28 cellular contexts compared by ENCODE assay signal in genomic region chr10:63169624-63170023, GRCh38. TPM values are rescaled to one million over a fixed set of nuclear protein-coding genes. Genes with fewer than 3 reads are reported as not detected.
A peak's percentile ranks its signal among the peaks of the same experiment; 100 is the strongest.
DNase-seq lines count a peak whose midpoint lies in the region; ATAC-seq, FAIRE-seq and TF ChIP-seq lines count a peak whose summit lies in the region.
"Had no signal": no experiment of that assay in that cellular context is flagged by ENCODE, and none has a peak within 500 bp of the region (broad histone marks: within the 10 kb centered on the region; RNA-seq: fewer than 3 reads in every experiment).

No MANE protein-coding gene starts in this region.

- peaks cover 36% of the 10 kb centered on the region for H3K4me1 ChIP-seq in A673 (ENCODE audit: insufficient read depth, low read length, poor library complexity, severe bottlenecking)

- BruUV-seq in A673 (replicated peaks; lab: Mats Ljungman, UMichigan): no TSS peak

- DNase-seq in A673 (ENCODE audit: low spot score) (no peak), AG10803 (ENCODE audit: low read depth) (peak; percentile 48), HTR-8/SVneo (ENCODE audit: insufficient read length, low spot score) (no peak)
- DNase-seq in activated naive CD8-positive, alpha-beta T cell treated with anti-CD3 and anti-CD28 coated beads, Interleukin-2, amount 50 U/mL, for 24 hours: no peak
- no peak for DNase-seq in stimulated activated naive CD4-positive, alpha-beta T cell (lab: John Stamatoyannopoulos, UW)
- DNase-seq: activated CD4-positive, alpha-beta T cell treated with anti-CD3 and anti-CD28 coated beads for 36 hours; activated gamma-delta T cell; GOT3; HFFc6; hypothalamus; immature natural killer cell; left colon; mammary epithelial cell; NCI-H146; NCI-H226; posterior cingulate gyrus; right cardiac atrium; Right ventricle myocardium superior; stimulated activated CD4-positive, alpha-beta T cell treated with anti-CD3 and anti-CD28 coated beads, Interleukin-4, amount 100 ng/mL, for 1 hour; trophoblast cell had no signal

- no peak overlapping the region for H3K4me3 Mint-ChIP-seq in activated naive CD8-positive, alpha-beta T cell treated with anti-CD3 and anti-CD28 coated beads, Interleukin-2, amount 50 U/mL, for 24 hours
- no peak overlapping the region for H3K4me3 Mint-ChIP-seq in nephron
- H3K4me3 Mint-ChIP-seq: activated CD4-positive, alpha-beta T cell treated with anti-CD3 and anti-CD28 coated beads for 36 hours; brain; CD14-positive monocyte; HFFc6; immature natural killer cell had no signal

- no peaks in the 10 kb centered on the region for H3K27me3 Mint-ChIP-seq in activated naive CD8-positive, alpha-beta T cell treated with anti-CD3 and anti-CD28 coated beads, Interleukin-2, amount 50 U/mL, for 24 hours
- H3K27me3 Mint-ChIP-seq in nephron (ENCODE audit: low read depth): no peaks in the 10 kb centered on the region
- H3K27me3 Mint-ChIP-seq: activated CD4-positive, alpha-beta T cell treated with anti-CD3 and anti-CD28 coated beads for 36 hours; brain; IgD-negative memory B cell had no signal

- no peaks in the 10 kb centered on the region for H3K9me3 ChIP-seq in A673 (ENCODE audit: low read depth, low read length, poor library complexity, severe bottlenecking)
- H3K9me3 ChIP-seq: neutrophil had no signal

- H3K9me3 Mint-ChIP-seq in activated naive CD8-positive, alpha-beta T cell treated with anti-CD3 and anti-CD28 coated beads, Interleukin-2, amount 50 U/mL, for 24 hours: no peaks in the 10 kb centered on the region
- H3K9me3 Mint-ChIP-seq in nephron: no peaks in the 10 kb centered on the region
- H3K9me3 Mint-ChIP-seq: CD14-positive monocyte, HFFc6, IgD-negative memory B cell, immature natural killer cell had no signal

- FAIRE-seq in HTR-8/SVneo (lab: Jason Lieb, UNC): no peak
- FAIRE-seq: D721Med had no signal

- intact Hi-C loops in A673 (cut with micrococcal nuclease; ENCODE audit: unreplicated experiment): no loop called here

- peaks cover 37% of the 10 kb centered on the region for H3K36me3 ChIP-seq in A673 (ENCODE audit: insufficient read depth, low read length, poor library complexity, severe bottlenecking)

- POLR2A ChIA-PET in A673 (lab: Charles Lee; ENCODE audit: low non-redundant PET): no interaction called here

- peaks cover 59% of the 10 kb centered on the region for H3K4me1 Mint-ChIP-seq in activated naive CD8-positive, alpha-beta T cell treated with anti-CD3 and anti-CD28 coated beads, Interleukin-2, amount 50 U/mL, for 24 hours
- H3K4me1 Mint-ChIP-seq in nephron: peaks cover 32% of the 10 kb centered on the region

- no peak for TF ChIP-seq CTCF in A673 (conservative IDR thresholded peaks at IDR 0.05; ENCODE audit: low read depth, low read length)
- no peak for TF ChIP-seq CTCF in AG10803 (conservative IDR thresholded peaks at IDR 0.05; ENCODE audit: low read length)
- no peak for TF ChIP-seq CTCF in nephron (IDR thresholded peaks at IDR 0.05; ENCODE audit: unreplicated experiment in 3 of 3)

- CTCF ChIA-PET in A673 (lab: Charles Lee): interaction anchor here (0.7 kb wide), 1 partner anchor 632 kb away, joined by 4 read pairs; no protein-coding TSS in a partner anchor

- H3K27ac Mint-ChIP-seq in activated naive CD8-positive, alpha-beta T cell treated with anti-CD3 and anti-CD28 coated beads, Interleukin-2, amount 50 U/mL, for 24 hours: peak overlapping the region; percentile 52
- H3K27ac Mint-ChIP-seq in nephron: peak overlapping the region in 2 of 3 experiments; percentile 16 to 57

- H3K27ac ChIP-seq in A673 (ENCODE audit: low read depth, low read length, poor library complexity, severe bottlenecking): peak overlapping the region; percentile 12
- H3K27ac ChIP-seq: neutrophil had no signal

- H3K36me3 Mint-ChIP-seq in activated naive CD8-positive, alpha-beta T cell treated with anti-CD3 and anti-CD28 coated beads, Interleukin-2, amount 50 U/mL, for 24 hours (ENCODE audit: low read depth): peaks cover 44% of the 10 kb centered on the region
- H3K36me3 Mint-ChIP-seq in nephron (ENCODE audit: low read depth): peaks cover 64% of the 10 kb centered on the region

- no peak for ATAC-seq in activated naive CD8-positive, alpha-beta T cell treated with anti-CD3 and anti-CD28 coated beads, Interleukin-2, amount 50 U/mL, for 24 hours
- no peak for ATAC-seq in GM19397 (IDR thresholded peaks at IDR 0.05; ENCODE audit: unreplicated experiment)
- ATAC-seq: activated CD4-positive, alpha-beta T cell treated with anti-CD3 and anti-CD28 coated beads for 36 hours; left colon; Panc1; right cardiac atrium had no signal

- no peak overlapping the region for H3K4me3 ChIP-seq in A673 (ENCODE audit: low read depth, low read length, poor library complexity, severe bottlenecking)
- H3K4me3 ChIP-seq in AG10803 (ENCODE audit: low read length): no peak overlapping the region

- no peaks in the 10 kb centered on the region for H3K27me3 ChIP-seq in A673 (replicated peaks; ENCODE audit: insufficient read depth, low read depth, low read length, poor library complexity)
- H3K27me3 ChIP-seq: neutrophil had no signal

RNA-seq across cellular contexts. Expression of gene NRBF2, which starts 36.5 kb away (rescaled TPM):
- total RNA-seq in A673 (2021): 21.9 and 24.8 TPM in 2 replicates
